ENCODE assay signal across 1 cellular context in the genomic region with DNA sequence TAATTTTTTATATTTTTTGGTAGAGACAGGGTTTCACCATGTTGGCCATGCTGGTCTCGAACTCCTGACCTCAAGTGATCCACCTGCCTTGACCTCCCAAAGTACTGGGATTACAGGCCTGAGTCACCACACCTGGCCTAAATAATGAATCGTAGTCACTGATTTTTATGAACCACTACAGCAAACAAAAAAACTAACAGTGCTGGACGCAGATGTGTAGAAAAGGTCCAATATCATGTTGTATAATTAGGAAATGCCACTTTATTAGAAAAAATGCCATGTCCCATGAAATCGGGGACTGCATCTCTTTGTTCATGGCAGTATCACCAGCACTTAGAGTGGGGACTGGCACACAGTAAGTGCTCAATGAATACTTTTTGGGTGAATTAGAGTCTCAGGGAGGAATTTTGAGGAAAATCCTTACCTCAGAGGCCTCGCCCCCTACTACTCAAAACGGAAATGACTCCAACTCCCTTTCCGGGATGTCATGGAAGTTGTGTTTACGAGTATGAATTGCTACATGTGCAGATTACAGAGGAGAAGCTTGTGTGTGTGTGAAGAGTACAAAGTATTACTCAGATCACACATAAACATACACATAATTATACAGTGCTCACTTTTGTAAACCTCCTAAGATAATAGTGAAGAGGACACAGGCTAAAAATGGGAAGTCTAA.
TF ChIP-seq lines count a peak whose summit lies in the region.

No MANE protein-coding gene starts in this region.

TF ChIP-seq in endothelial cell of umbilical vein, 7 proteins besides CTCF, POLR2A, EP300 and RAD21:
- TF ChIP-seq JUN (IDR thresholded peaks at IDR 0.05; ENCODE audit: borderline replicate concordance, insufficient read depth, insufficient read length, low read depth) (peak; percentile 84), MYC (IDR thresholded peaks at IDR 0.05; ENCODE audit: low read depth, low read length) (no peak), FOS (IDR thresholded peaks at IDR 0.05; ENCODE audit: borderline replicate concordance, insufficient read depth, low read length) (peak; percentile 69)
